In the genomic region with DNA sequence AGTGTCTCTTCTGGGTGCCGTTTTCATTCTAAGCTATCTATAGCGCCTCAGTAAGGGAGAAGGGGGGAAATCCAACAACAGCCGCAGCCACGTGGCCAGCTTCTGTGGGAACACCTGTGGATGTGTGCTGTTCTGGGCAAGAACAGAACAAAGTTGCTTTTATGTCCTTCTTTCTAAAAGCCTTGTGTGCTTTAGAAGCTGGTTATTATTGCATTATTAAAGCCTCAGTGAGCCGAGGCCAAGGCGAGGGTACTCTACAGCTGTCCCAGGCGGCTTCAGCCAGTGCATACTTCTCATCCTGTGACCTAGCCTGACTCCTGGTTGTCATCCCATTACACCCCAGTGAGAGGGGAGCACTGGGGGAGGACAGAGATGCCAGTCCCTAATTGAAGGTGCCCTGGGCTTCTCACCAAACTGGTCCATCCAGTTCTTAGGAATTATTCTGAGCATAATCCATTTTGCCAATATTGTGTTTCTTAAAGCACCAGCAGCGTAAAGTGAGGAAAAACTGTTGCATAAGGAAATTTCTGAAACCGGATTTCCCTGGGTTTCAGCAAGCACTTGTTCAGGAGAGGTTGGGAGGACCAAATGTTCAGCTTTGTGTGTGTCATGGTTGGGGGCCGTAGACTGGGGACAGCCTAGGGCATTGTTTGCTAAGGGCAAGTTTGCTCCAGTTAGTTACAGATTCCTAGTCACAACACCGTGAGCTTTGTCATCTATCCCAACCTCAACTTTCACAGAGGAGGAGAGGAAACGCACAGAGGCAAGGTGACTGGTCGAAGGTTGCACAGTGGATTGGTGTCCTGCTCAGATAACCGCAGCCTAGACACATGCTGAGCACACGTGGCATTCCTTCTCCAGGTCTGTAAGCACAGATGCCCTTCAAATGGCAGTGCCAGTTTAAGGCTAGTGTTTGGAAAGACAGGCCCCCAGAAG, we compare ENCODE assay signal across 11 cellular contexts.
DNase-seq lines count a peak whose midpoint lies in the region; ATAC-seq and TF ChIP-seq lines count a peak whose summit lies in the region.
"Had no signal": no experiment of that assay in that cellular context is flagged by ENCODE, and none has a peak within 500 bp of the region (broad histone marks: within the 10 kb centered on the region; RNA-seq: fewer than 3 reads in every experiment).

No MANE protein-coding gene starts in this region.

- no peaks in the 10 kb centered on the region for H3K36me3 Mint-ChIP-seq in nephron progenitor cell (ENCODE audit: low read depth)

- H3K27ac Mint-ChIP-seq in nephron progenitor cell = no peak overlapping the region

- H3K4me3 Mint-ChIP-seq in nephron progenitor cell = no peak overlapping the region
- H3K4me3 Mint-ChIP-seq: central memory CD8-positive, alpha-beta T cell had no signal

- H3K27me3 Mint-ChIP-seq in nephron progenitor cell (ENCODE audit: low read depth, poor library complexity) = no peaks in the 10 kb centered on the region
- H3K27me3 Mint-ChIP-seq: central memory CD8-positive, alpha-beta T cell had no signal

- intact Hi-C loops in left colon (cut with DNase I, micrococcal nuclease) = no loop called here

- POLR2A ChIA-PET in RWPE1 (lab: Yijun Ruan, JAX; ENCODE audit: low non-redundant PET) = interaction anchor here (1.0 kb wide), 1 partner anchor 64 kb away, joined by 4 read pairs; no protein-coding TSS in a partner anchor

- H3K9me3 Mint-ChIP-seq in nephron progenitor cell = no peaks in the 10 kb centered on the region
- H3K9me3 Mint-ChIP-seq: central memory CD8-positive, alpha-beta T cell had no signal

- H3K4me1 Mint-ChIP-seq in nephron progenitor cell = peaks cover 23% of the 10 kb centered on the region

- ATAC-seq in left colon (peak; percentile 81), GM18907 (IDR thresholded peaks at IDR 0.05; ENCODE audit: unreplicated experiment) (no peak)

- CTCF ChIA-PET in RWPE1 (lab: Yijun Ruan, JAX) = interaction anchor here (0.7 kb wide), 1 partner anchor 173 kb away, joined by 3 read pairs; no protein-coding TSS in a partner anchor

- H3K27ac ChIP-seq in RWPE1 (no peak overlapping the region), substantia nigra (ENCODE audit: low read depth, low read length, poor library complexity, severe bottlenecking) (peak overlapping the region; percentile 63)
- H3K27ac ChIP-seq: 22Rv1 had no signal

- DNase-seq in DMS153 (lab: John Stamatoyannopoulos, UW) (peak; percentile 19), DMS153 treated with DMSO at 0.1 percent for 48 hours (lab: John Stamatoyannopoulos, UW; ENCODE audit: unreplicated experiment) (no peak), RWPE1 (ENCODE audit: low spot score) (peak; percentile 64), left colon (no peak), substantia nigra (lab: John Stamatoyannopoulos, UW) (peak in 32 of 49 donors; percentile 4 to 65 (median 40)), nephron progenitor cell (no peak), NCI-H1694 (lab: John Stamatoyannopoulos, UW) (no peak)
- DNase-seq: SW 1271 had no signal

- TF ChIP-seq CTCF in RWPE1 (conservative IDR thresholded peaks at IDR 0.05; ENCODE audit: low read depth) (no peak), nephron progenitor cell (IDR thresholded peaks at IDR 0.05) (no peak)

Comparison
In these comparisons a context has a peak if more than half of its experiments do, and no peak if none do; other contexts are left out.
1. DNase-seq: peak in DMS153 (single experiment), RWPE1 (single experiment) and substantia nigra (32 of 49); none in DMS153 treated with DMSO at 0.1 percent for 48 hours (single experiment), left colon (0 of 2), nephron progenitor cell (single experiment) and NCI-H1694 (single experiment).